Comparison of ENCODE assay signal across 15 cellular contexts in the genomic region with DNA sequence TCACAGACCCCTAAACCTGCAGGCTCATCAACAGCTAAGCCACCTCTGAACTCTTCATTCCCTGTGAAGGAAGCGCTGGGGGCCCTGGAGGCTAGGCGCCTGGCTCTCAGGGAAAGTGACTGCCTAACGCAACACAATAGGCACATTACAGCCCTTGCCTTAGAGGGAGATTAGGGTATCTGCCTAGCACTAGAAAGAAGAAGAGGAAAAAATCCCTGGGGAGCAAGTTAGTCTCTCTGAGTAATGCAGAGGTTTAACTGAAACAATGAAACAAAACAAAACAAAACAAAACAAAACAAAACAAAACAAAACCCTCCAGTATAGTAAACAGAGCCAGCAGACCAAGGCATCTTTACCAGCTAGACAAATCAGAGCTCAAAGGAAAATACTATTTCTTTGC. TPM values are rescaled to one million over a fixed set of nuclear protein-coding genes. Genes with fewer than 3 reads are reported as not detected.
A peak's percentile ranks its signal among the peaks of the same experiment; 100 is the strongest.
DNase-seq lines count a peak whose midpoint lies in the region; ATAC-seq and TF ChIP-seq lines count a peak whose summit lies in the region.
"Had no signal": no experiment of that assay in that cellular context is flagged by ENCODE, and none has a peak within 500 bp of the region (broad histone marks: within the 10 kb centered on the region; RNA-seq: fewer than 3 reads in every experiment).

No MANE protein-coding gene starts in this region.

- H3K4me2 ChIP-seq in PC-9 = peak overlapping the region; percentile 75; the same call in 1 of the 2 replicates

- H3K4me3 Mint-ChIP-seq in activated naive CD4-positive, alpha-beta T cell treated with anti-CD3 and anti-CD28 coated beads for 36 hours = peak overlapping the region; percentile 76
- H3K4me3 Mint-ChIP-seq in stimulated activated memory B cell treated with anti-CD40 and anti-IgM and Interleukin-4, amounts not matched to agents 10 μg/mL and 1 μg/mL and 100 μg/mL, for 72 hours = peak overlapping the region; percentile 58

- no peaks in the 10 kb centered on the region for H3F3A ChIP-seq in PC-9 (ENCODE audit: insufficient read depth, low read depth)

- no peak overlapping the region for H2AFZ ChIP-seq in PC-9

- H3K4me1 Mint-ChIP-seq in activated naive CD4-positive, alpha-beta T cell treated with anti-CD3 and anti-CD28 coated beads for 36 hours (ENCODE audit: low read depth) = peaks cover 22% of the 10 kb centered on the region
- H3K4me1 Mint-ChIP-seq in stimulated activated memory B cell treated with anti-CD40 and anti-IgM and Interleukin-4, amounts not matched to agents 10 μg/mL and 1 μg/mL and 100 μg/mL, for 72 hours = peaks cover 38% of the 10 kb centered on the region

- POLR2A ChIA-PET in PC-9 (lab: Charles Lee; ENCODE audit: unreplicated experiment) = interaction anchor here (0.5 kb wide), 1 partner anchor 272 kb away, joined by 3 read pairs; no protein-coding TSS in a partner anchor

- no peaks in the 10 kb centered on the region for H3K9me2 ChIP-seq in PC-9 (ENCODE audit: insufficient read depth)

- no peak overlapping the region for H3K27ac ChIP-seq in PC-9
- H3K27ac ChIP-seq: coronary artery, foreskin keratinocyte, left lung, testis had no signal

- TF ChIP-seq CTCF in PC-9 (conservative IDR thresholded peaks at IDR 0.05) (no peak), fibroblast of the aortic adventitia (IDR thresholded peaks at IDR 0.05; ENCODE audit: insufficient read depth, low read length) (no peak)

- no peaks in the 10 kb centered on the region for H3K27me3 Mint-ChIP-seq in activated naive CD4-positive, alpha-beta T cell treated with anti-CD3 and anti-CD28 coated beads for 36 hours (ENCODE audit: low read depth)
- no peaks in the 10 kb centered on the region for H3K27me3 Mint-ChIP-seq in stimulated activated memory B cell treated with anti-CD40 and anti-IgM and Interleukin-4, amounts not matched to agents 10 μg/mL and 1 μg/mL and 100 μg/mL, for 72 hours

- H3K36me3 Mint-ChIP-seq in activated naive CD4-positive, alpha-beta T cell treated with anti-CD3 and anti-CD28 coated beads for 36 hours (ENCODE audit: low read depth) = peaks cover 9% of the 10 kb centered on the region
- H3K36me3 Mint-ChIP-seq in activated naive CD4-positive, alpha-beta T cell treated with anti-CD3 and anti-CD28 coated beads, Interleukin-2, amount 50 U/mL, for 72 hours = peaks cover 0 to 6% of the 10 kb centered on the region in 2 donors
- H3K36me3 Mint-ChIP-seq in stimulated activated memory B cell treated with anti-CD40 and anti-IgM and Interleukin-4, amounts not matched to agents 10 μg/mL and 1 μg/mL and 100 μg/mL, for 72 hours = peaks cover 24% of the 10 kb centered on the region

- H3K27ac Mint-ChIP-seq in activated naive CD4-positive, alpha-beta T cell treated with anti-CD3 and anti-CD28 coated beads for 36 hours = no peak overlapping the region
- H3K27ac Mint-ChIP-seq in activated naive CD4-positive, alpha-beta T cell treated with anti-CD3 and anti-CD28 coated beads, Interleukin-2, amount 50 U/mL, for 72 hours = peak overlapping the region in 1 of 2 donors; percentile 18
- no peak overlapping the region for H3K27ac Mint-ChIP-seq in stimulated activated memory B cell treated with anti-CD40 and anti-IgM and Interleukin-4, amounts not matched to agents 10 μg/mL and 1 μg/mL and 100 μg/mL, for 72 hours

- H4K20me1 ChIP-seq in PC-9 (ENCODE audit: insufficient read depth) = peaks cover 14% of the 10 kb centered on the region; the same call in 1 of the 2 replicates

- intact Hi-C loops in activated naive CD4-positive, alpha-beta T cell treated with anti-CD3 and anti-CD28 coated beads for 36 hours (cut with micrococcal nuclease) = no loop called here
- intact Hi-C loops in PC-9 (cut with micrococcal nuclease; ENCODE audit: unreplicated experiment) = no loop called here

- H3K4me3 ChIP-seq in PC-9 = no peak overlapping the region
- H3K4me3 ChIP-seq in fibroblast of the aortic adventitia (ENCODE audit: low read depth, low read length) = peak overlapping the region; percentile 72

- TSS peak; percentile 40 for BruUV-seq in PC-9 (replicated peaks; lab: Mats Ljungman, UMichigan)

- H3K79me2 ChIP-seq in PC-9 (ENCODE audit: low read depth) = peaks cover 27% of the 10 kb centered on the region

- no peaks in the 10 kb centered on the region for H3K9me3 ChIP-seq in PC-9 (ENCODE audit: insufficient read depth, low read depth)
- H3K9me3 ChIP-seq: left lung, testis had no signal

- CTCF ChIA-PET in activated naive CD4-positive, alpha-beta T cell treated with anti-CD3 and anti-CD28 coated beads for 36 hours (lab: Charles Lee) = interaction anchor here (0.6 to 1.0 kb wide), 6 partner anchors 10 to 343 kb away, joined by 3 to 4 read pairs (median 3); partner anchors contain the start of gene ZNF398
- CTCF ChIA-PET in PC-9 (lab: Charles Lee) = no interaction called here

- H3K36me3 ChIP-seq in PC-9 (ENCODE audit: low read depth) = no peaks in the 10 kb centered on the region; the same call in 1 of the 2 replicates

- H3K27me3 ChIP-seq in PC-9 (ENCODE audit: insufficient read depth, low read depth) = no peaks in the 10 kb centered on the region
- H3K27me3 ChIP-seq: foreskin keratinocyte, testis had no signal

- H3K9me3 Mint-ChIP-seq in activated naive CD4-positive, alpha-beta T cell treated with anti-CD3 and anti-CD28 coated beads for 36 hours = no peaks in the 10 kb centered on the region
- no peaks in the 10 kb centered on the region for H3K9me3 Mint-ChIP-seq in activated naive CD4-positive, alpha-beta T cell treated with anti-CD3 and anti-CD28 coated beads, Interleukin-2, amount 50 U/mL, for 72 hours
- H3K9me3 Mint-ChIP-seq in stimulated activated memory B cell treated with anti-CD40 and anti-IgM and Interleukin-4, amounts not matched to agents 10 μg/mL and 1 μg/mL and 100 μg/mL, for 72 hours = no peaks in the 10 kb centered on the region

- peaks cover 12% of the 10 kb centered on the region for H3K4me1 ChIP-seq in PC-9 (replicated peaks; ENCODE audit: insufficient read depth)

- DNase-seq in activated naive CD4-positive, alpha-beta T cell treated with anti-CD3 and anti-CD28 coated beads for 36 hours = no peak
- no peak for DNase-seq in activated naive CD4-positive, alpha-beta T cell treated with anti-CD3 and anti-CD28 coated beads, Interleukin-2, amount 50 U/mL, for 72 hours (ENCODE audit: low spot score in 2 of 2)
- DNase-seq in PC-9 = no peak
- no peak for DNase-seq in fibroblast of the aortic adventitia (ENCODE audit: low read depth)
- no peak for DNase-seq in GDM1 (lab: John Stamatoyannopoulos, UW)
- no peak for DNase-seq in activated CD8-positive, alpha-beta memory T cell treated with anti-CD3 and anti-CD28 coated beads, Interleukin-2, amount 50 U/mL, for 48 hours
- DNase-seq: activated gamma-delta T cell, foreskin keratinocyte, IMR-90, left lung, testis had no signal

- ATAC-seq in activated naive CD4-positive, alpha-beta T cell treated with anti-CD3 and anti-CD28 coated beads, Interleukin-2, amount 50 U/mL, for 72 hours = no peak
- no peak for ATAC-seq in stimulated activated memory B cell treated with anti-CD40 and anti-IgM and Interleukin-4, amounts not matched to agents 10 μg/mL and 1 μg/mL and 100 μg/mL, for 72 hours
- no peak for ATAC-seq in HG02759 (IDR thresholded peaks at IDR 0.05; ENCODE audit: unreplicated experiment)
- ATAC-seq: foreskin keratinocyte, left lung, Panc1 had no signal

RNA-seq across cellular contexts. Expression of gene ZNF777, which starts 2.6 kb away (rescaled TPM):
- total RNA-seq in activated naive CD4-positive, alpha-beta T cell treated with anti-CD3 and anti-CD28 coated beads for 36 hours = 1 to 10 TPM; 8.7 to 9.7 TPM
- 10 to 100 TPM in 1 of 2 donors, 1 to 10 TPM in 1; 3.5 to 12.7 TPM for total RNA-seq in activated naive CD4-positive, alpha-beta T cell treated with anti-CD3 and anti-CD28 coated beads, Interleukin-2, amount 50 U/mL, for 72 hours
- 10.6 and 13.3 TPM in 2 replicates for total RNA-seq in PC-9 (2021)
- total RNA-seq in fibroblast of the aortic adventitia (ENCODE audit: low replicate concordance) = 7.0 and 7.2 TPM in 2 replicates

RNA-seq across cellular contexts. Expression of gene ZNF746, which starts 39.4 kb away (rescaled TPM):
- total RNA-seq in activated naive CD4-positive, alpha-beta T cell treated with anti-CD3 and anti-CD28 coated beads for 36 hours = 10 to 100 TPM; 11.8 to 12.0 TPM
- 10 to 100 TPM; 15.3 to 15.5 TPM for total RNA-seq in activated naive CD4-positive, alpha-beta T cell treated with anti-CD3 and anti-CD28 coated beads, Interleukin-2, amount 50 U/mL, for 72 hours
- total RNA-seq in PC-9 (2021) (19.2 and 19.3 TPM in 2 replicates), fibroblast of the aortic adventitia (ENCODE audit: low replicate concordance) (13.2 and 16.0 TPM in 2 replicates)
